2 cellular contexts compared by ENCODE assay signal in genomic region chr3:56823421-56823926, GRCh38.
TF ChIP-seq lines count a peak whose summit lies in the region.

No MANE protein-coding gene starts in this region.

TF ChIP-seq in HepG2, 621 proteins besides CTCF, POLR2A, EP300 and RAD21:
- no peak for TF ChIP-seq TEAD2 (CRISPR knock-in tag; IDR thresholded peaks at IDR 0.05)
- TF ChIP-seq ZFP36L2 (CRISPR knock-in tag; IDR thresholded peaks at IDR 0.05) = no peak
- TF ChIP-seq HOXA3 (CRISPR knock-in tag; IDR thresholded peaks at IDR 0.05) = no peak
- TF ChIP-seq SIX1 (CRISPR knock-in tag; IDR thresholded peaks at IDR 0.05; ENCODE audit: borderline replicate concordance) = no peak
- no peak for TF ChIP-seq CCDC6 (CRISPR knock-in tag; IDR thresholded peaks at IDR 0.05)
- TF ChIP-seq REPIN1 (CRISPR knock-in tag; IDR thresholded peaks at IDR 0.05; ENCODE audit: borderline replicate concordance, low read depth) = no peak
- TF ChIP-seq ZNF34 (CRISPR knock-in tag; IDR thresholded peaks at IDR 0.05; ENCODE audit: borderline replicate concordance) = no peak
- no peak for TF ChIP-seq TGIF2 (CRISPR knock-in tag; IDR thresholded peaks at IDR 0.05)
- TF ChIP-seq ZZZ3 (CRISPR knock-in tag; IDR thresholded peaks at IDR 0.05; ENCODE audit: borderline replicate concordance) = no peak
TF ChIP-seq in HepG2: peak in this region for 0.

TF ChIP-seq in H1, 55 proteins besides CTCF, POLR2A, EP300 and RAD21:
- TF ChIP-seq RFX5 (IDR thresholded peaks at IDR 0.05; ENCODE audit: borderline replicate concordance, low read depth, low read length) = no peak
- no peak for TF ChIP-seq ATF3 (IDR thresholded peaks at IDR 0.05; ENCODE audit: insufficient read depth, low read depth, low read length)
- TF ChIP-seq BCL11A (IDR thresholded peaks at IDR 0.05; ENCODE audit: low read depth in 2 of 2, low read length in 2 of 2) = no peak
- TF ChIP-seq KDM4A (IDR thresholded peaks at IDR 0.05; ENCODE audit: low read depth, low read length, severe bottlenecking) = no peak
- no peak for TF ChIP-seq TAF7 (optimal IDR thresholded peaks at IDR 0.05; ENCODE audit: borderline replicate concordance, low read depth, low read length)
- no peak for TF ChIP-seq YY1 (IDR thresholded peaks at IDR 0.05; ENCODE audit: low read depth, low read length)
- no peak for TF ChIP-seq PHF8 (conservative IDR thresholded peaks at IDR 0.05; ENCODE audit: low read depth, low read length)
- no peak for TF ChIP-seq CTBP2 (IDR thresholded peaks at IDR 0.05; ENCODE audit: borderline replicate concordance, insufficient read depth, insufficient read length, low read length)
- no peak for TF ChIP-seq BACH1 (IDR thresholded peaks at IDR 0.05; ENCODE audit: low read length)
- TF ChIP-seq EZH2 (IDR thresholded peaks at IDR 0.05; ENCODE audit: low read depth, low read length, severe bottlenecking) = no peak
- no peak for TF ChIP-seq SRF (IDR thresholded peaks at IDR 0.05; ENCODE audit: low read depth, low read length)
- no peak for TF ChIP-seq TAF1 (IDR thresholded peaks at IDR 0.05; ENCODE audit: low read depth, low read length)
- no peak for TF ChIP-seq SIRT6 (IDR thresholded peaks at IDR 0.05; ENCODE audit: low read length)
- TF ChIP-seq CBX5 (IDR thresholded peaks at IDR 0.05; ENCODE audit: low read depth, low read length) = no peak
- TF ChIP-seq HDAC2 (IDR thresholded peaks at IDR 0.05; ENCODE audit: borderline replicate concordance in 1 of 2, low read depth in 2 of 2, low read length in 2 of 2) = no peak
- TF ChIP-seq CHD1 (IDR thresholded peaks at IDR 0.05; ENCODE audit: low read depth, low read length) = no peak
- TF ChIP-seq ASH2L (IDR thresholded peaks at IDR 0.05; ENCODE audit: low read length) = no peak
- TF ChIP-seq GABPA (IDR thresholded peaks at IDR 0.05; ENCODE audit: borderline replicate concordance, insufficient read depth, low read length) = no peak
- TF ChIP-seq ZNF274 (IDR thresholded peaks at IDR 0.05; ENCODE audit: borderline replicate concordance, extremely low read depth, low read length) = no peak
